ENCODE assay signal across 1 cellular context in the genomic region with DNA sequence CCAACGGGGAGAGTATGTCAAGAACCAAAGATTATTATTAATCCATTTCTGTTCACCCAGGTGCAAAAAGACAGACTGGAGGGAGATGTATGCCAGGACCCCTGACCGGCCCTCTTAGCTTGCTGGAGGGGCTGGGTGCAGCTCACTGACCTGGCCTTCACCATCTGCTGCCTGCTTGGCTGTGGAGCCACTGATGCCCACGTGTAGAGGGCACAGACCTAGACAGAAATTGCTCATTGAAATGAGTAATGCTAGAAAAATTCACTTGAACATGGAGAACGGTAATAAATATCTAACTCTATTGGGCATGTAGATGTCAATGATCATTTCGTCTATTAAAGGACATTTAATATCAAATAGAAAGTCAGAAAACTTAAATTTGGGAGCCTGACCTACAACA.
TF ChIP-seq lines count a peak whose summit lies in the region.

No MANE protein-coding gene starts in this region.

TF ChIP-seq in SK-N-SH, 30 proteins besides CTCF, POLR2A, EP300 and RAD21 (continued from another document):
- TF ChIP-seq PBX3 (IDR thresholded peaks at IDR 0.05) (peak; percentile 28; the same call in 1 of the 2 replicates), YY1 (IDR thresholded peaks at IDR 0.05; ENCODE audit: low read depth) (no peak), MAX (IDR thresholded peaks at IDR 0.05; ENCODE audit: low read depth) (0 out of 2 replicates have a peak, but pooled peaks have one; percentile 32), ELF1 (IDR thresholded peaks at IDR 0.05) (no peak), NFIC (IDR thresholded peaks at IDR 0.05; ENCODE audit: borderline replicate concordance) (no peak), FOXJ3 (CRISPR knock-in tag; IDR thresholded peaks at IDR 0.05) (no peak), SMC3 (IDR thresholded peaks at IDR 0.05; ENCODE audit: low read depth, low read length) (no peak), MXI1 (IDR thresholded peaks at IDR 0.05; ENCODE audit: low read depth, low read length) (no peak), GATA2 (CRISPR knock-in tag; IDR thresholded peaks at IDR 0.05) (no peak), NRF1 (IDR thresholded peaks at IDR 0.05; ENCODE audit: low read depth, low read length) (no peak), JUND (IDR thresholded peaks at IDR 0.05) (peak; percentile 41; the same call in 1 of the 2 replicates), POLR2AphosphoS5 (IDR thresholded peaks at IDR 0.05; ENCODE audit: low read depth, low read length) (no peak), SIN3A (IDR thresholded peaks at IDR 0.05; ENCODE audit: borderline replicate concordance, low read depth, low read length) (no peak), IRF3 (IDR thresholded peaks at IDR 0.05; ENCODE audit: low read depth, low read length) (no peak), FOXM1 (IDR thresholded peaks at IDR 0.05; ENCODE audit: low read depth) (no peak), RXRA (IDR thresholded peaks at IDR 0.05; ENCODE audit: borderline replicate concordance, low read depth) (no peak), EZH2phosphoT487 (IDR thresholded peaks at IDR 0.05; ENCODE audit: borderline replicate concordance, low read depth) (no peak), MEF2A (IDR thresholded peaks at IDR 0.05; ENCODE audit: borderline replicate concordance, low read depth) (no peak), TAF1 (IDR thresholded peaks at IDR 0.05; ENCODE audit: borderline replicate concordance, low read depth, low read length) (no peak)
- TF ChIP-seq, protein P1, sequence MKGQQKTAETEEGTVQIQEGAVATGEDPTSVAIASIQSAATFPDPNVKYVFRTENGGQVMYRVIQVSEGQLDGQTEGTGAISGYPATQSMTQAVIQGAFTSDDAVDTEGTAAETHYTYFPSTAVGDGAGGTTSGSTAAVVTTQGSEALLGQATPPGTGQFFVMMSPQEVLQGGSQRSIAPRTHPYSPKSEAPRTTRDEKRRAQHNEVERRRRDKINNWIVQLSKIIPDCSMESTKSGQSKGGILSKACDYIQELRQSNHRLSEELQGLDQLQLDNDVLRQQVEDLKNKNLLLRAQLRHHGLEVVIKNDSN (IDR thresholded peaks at IDR 0.05; ENCODE audit: borderline replicate concordance, low read depth): no peak
